27 cellular contexts compared by ENCODE assay signal in genomic region chr7:6049780-6050179, GRCh38. TPM values are rescaled to one million over a fixed set of nuclear protein-coding genes. Genes with fewer than 3 reads are reported as not detected.
"Had no signal": no experiment of that assay in that cellular context is flagged by ENCODE, and none has a peak within 500 bp of the region (broad histone marks: within the 10 kb centered on the region; RNA-seq: fewer than 3 reads in every experiment).

No MANE protein-coding gene starts in this region.

- DNase-seq: activated CD4-positive, alpha-beta memory T cell treated with anti-CD3 and anti-CD28 coated beads, Interleukin-2, amount 10 ng/mL, durations not matched to agents 7 days and 5 days; activated CD4-positive, alpha-beta T cell treated with anti-CD3 and anti-CD28 coated beads for 1 hour; activated CD4-positive, alpha-beta T cell treated with anti-CD3 and anti-CD28 coated beads for 4 hours; activated CD4-positive, alpha-beta T cell treated with anti-CD3 and anti-CD28 coated beads, Interleukin-2, amount 10 ng/mL, durations not matched to agents 7 days and 5 days; activated CD4-positive, alpha-beta T cell treated with anti-CD3 and anti-CD28 coated beads, Interleukin-2, amount 50 U/mL, for 4 hours; activated CD8-positive, alpha-beta memory T cell treated with anti-CD3 and anti-CD28 coated beads, Interleukin-2, amount 50 U/mL, for 48 hours; activated gamma-delta T cell; activated naive CD4-positive, alpha-beta T cell; activated naive CD4-positive, alpha-beta T cell treated with anti-CD3 and anti-CD28 coated beads, Interleukin-2, amount 10 ng/mL, durations not matched to agents 7 days and 5 days; activated T-cell treated with anti-CD3 and anti-CD28 coated beads for 4 hours; activated T-cell treated with anti-CD3 and anti-CD28 coated beads, Interleukin-2, amount 50 U/mL, for 24 hours; activated T-cell treated with anti-CD3 and anti-CD28 coated beads, Interleukin-2, amount 50 U/mL, for 72 hours; amniotic stem cell; anterior cingulate cortex; brain microvascular endothelial cell; caudate nucleus; cortex of kidney; dermis blood vessel endothelial cell; effector CD4-positive, alpha-beta T cell; effector memory CD8-positive, alpha-beta T cell; erythroblast; foreskin keratinocyte; gastrocnemius medialis; T-helper 2 cell had no signal

- ATAC-seq: activated T-cell treated with anti-CD3 and anti-CD28 coated beads, Interleukin-2, amount 50 U/mL, for 72 hours; effector memory CD8-positive, alpha-beta T cell; foreskin keratinocyte; gastrocnemius medialis; WTC11 had no signal

- H3K27ac ChIP-seq: brain microvascular endothelial cell, esophagus muscularis mucosa, foreskin keratinocyte, gastrocnemius medialis had no signal

- H3K4me3 ChIP-seq: esophagus muscularis mucosa, gastrocnemius medialis had no signal

- H3K27me3 ChIP-seq: brain microvascular endothelial cell, esophagus muscularis mucosa, foreskin keratinocyte, gastrocnemius medialis had no signal

- H3K9me3 ChIP-seq: esophagus muscularis mucosa, gastrocnemius medialis had no signal

- H3K4me1 ChIP-seq: esophagus muscularis mucosa, foreskin keratinocyte, gastrocnemius medialis had no signal

RNA-seq across cellular contexts. Expression of gene ANKRD61, which starts 18.6 kb away (rescaled TPM):
- total RNA-seq: activated T-cell treated with anti-CD3 and anti-CD28 coated beads, Interleukin-2, amount 50 U/mL, for 72 hours; chondrocyte; dermis blood vessel endothelial cell; esophagus muscularis mucosa; WTC11 had no signal
